22 cellular contexts compared by ENCODE assay signal in genomic region chr3:139557041-139557440, GRCh38. TPM values are rescaled to one million over a fixed set of nuclear protein-coding genes. Genes with fewer than 3 reads are reported as not detected.
DNase-seq lines count a peak whose midpoint lies in the region; ATAC-seq, FAIRE-seq and TF ChIP-seq lines count a peak whose summit lies in the region.
"Had no signal": no experiment of that assay in that cellular context is flagged by ENCODE, and none has a peak within 500 bp of the region (broad histone marks: within the 10 kb centered on the region; RNA-seq: fewer than 3 reads in every experiment).

No MANE protein-coding gene starts in this region.

- no peak for FAIRE-seq in pancreas (lab: Jason Lieb, UNC)
- FAIRE-seq: RCC 7860 had no signal

- TF ChIP-seq CTCF in pancreas (IDR thresholded peaks at IDR 0.05) = no peak

- no peaks in the 10 kb centered on the region for H3K9me3 ChIP-seq in pancreas
- H3K9me3 ChIP-seq: SJSA1 had no signal

- H3K4me3 ChIP-seq in pancreas = no peak overlapping the region
- H3K4me3 ChIP-seq: SJSA1 had no signal

- no peaks in the 10 kb centered on the region for H3K36me3 ChIP-seq in pancreas
- H3K36me3 ChIP-seq: SJSA1 had no signal

- H3K4me1 ChIP-seq in pancreas = peaks cover 35 to 58% (median 45%) of the 10 kb centered on the region in 3 donors

- DNase-seq in NCI-H2171 treated with DMSO at 0.1 percent for 48 hours (lab: John Stamatoyannopoulos, UW) (peak; percentile 38), NCI-H2171 (lab: John Stamatoyannopoulos, UW) (no peak), NCI-H146 treated with DMSO at 0.1 percent for 48 hours (lab: John Stamatoyannopoulos, UW; ENCODE audit: unreplicated experiment) (peak; percentile 83), NCI-H748 treated with DMSO at 0.1 percent for 48 hours (lab: John Stamatoyannopoulos, UW) (peak; percentile 17), pancreas (peak in 2 of 6 donors; percentile 48 to 50), NCI-H526 treated with DMSO at 0.1 percent for 48 hours (lab: John Stamatoyannopoulos, UW) (no peak)
- DNase-seq: CD4-positive, CD25-positive, alpha-beta regulatory T cell; DMS79 treated with DMSO at 0.1 percent for 48 hours; GOT3; KBM-7; NCI-H1092; NCI-H1694; NCI-H345; NCI-H526; T-helper 9 cell had no signal

- intact Hi-C loops in pancreas (cut with DNase I) = no loop called here

- 28 to 47% methylated on average over 3 of the region's 3 CpGs for WGBS in pancreas, 2 donors

- ATAC-seq in pancreas (peak; percentile 70 to 86 (median 79)), GM21515 (IDR thresholded peaks at IDR 0.05; ENCODE audit: unreplicated experiment) (no peak)
- ATAC-seq: HCT116 had no signal

- H3K27ac ChIP-seq in pancreas = peak overlapping the region in 2 of 4 donors; percentile 34 to 41
- H3K27ac ChIP-seq: SJSA1 had no signal

- H3K27me3 ChIP-seq in pancreas = no peaks in the 10 kb centered on the region

RNA-seq across cellular contexts. Expression of gene RBP1, which starts 17.5 kb away (rescaled TPM):
- total RNA-seq in pancreas = 100 to 1,000 TPM; 146 to 422 (median 314) TPM
- 100 to 1,000 TPM; 311 to 378 TPM for polyA plus RNA-seq in pancreas
- total RNA-seq: CD4-positive, CD25-positive, alpha-beta regulatory T cell; HT1080; OCI-LY7; T-helper 1 cell treated with Interleukin-12 subunit alpha and Interleukin-12 subunit beta and Interleukin-4 antibody, amounts not matched to agents 30 ng/mL and 1 ng/mL, for 36 hours had no signal
- polyA plus RNA-seq: CD4-positive, CD25-positive, alpha-beta regulatory T cell had no signal

Comparison
In these comparisons a context has a peak if more than half of its experiments do, and no peak if none do; other contexts are left out.
1. DNase-seq: peak in NCI-H2171 treated with DMSO at 0.1 percent for 48 hours (single experiment), NCI-H146 treated with DMSO at 0.1 percent for 48 hours (single experiment) and NCI-H748 treated with DMSO at 0.1 percent for 48 hours (single experiment); none in NCI-H2171 (single experiment) and NCI-H526 treated with DMSO at 0.1 percent for 48 hours (single experiment).